In genomic region chr14:59629384-59630158, GRCh38 we compare ENCODE assay signal across 12 cellular contexts. TPM values are rescaled to one million over a fixed set of nuclear protein-coding genes. Genes with fewer than 3 reads are reported as not detected.
DNase-seq lines count a peak whose midpoint lies in the region; ATAC-seq and TF ChIP-seq lines count a peak whose summit lies in the region.
"Had no signal": no experiment of that assay in that cellular context is flagged by ENCODE, and none has a peak within 500 bp of the region (broad histone marks: within the 10 kb centered on the region; RNA-seq: fewer than 3 reads in every experiment).

No MANE protein-coding gene starts in this region.

- H3K4me3 ChIP-seq in tibial artery, result peak overlapping the region; percentile 51 to 54
- H3K4me3 ChIP-seq: lung had no signal

- peaks cover 15% of the 10 kb centered on the region for H3K9me3 Mint-ChIP-seq in glutamatergic neuron (ENCODE audit: unreplicated experiment)

- peaks cover 2% of the 10 kb centered on the region for H3K36me3 Mint-ChIP-seq in glutamatergic neuron (ENCODE audit: unreplicated experiment)

- peak overlapping the region in 1 of 2 donors; percentile 8 for H3K27ac ChIP-seq in tibial artery
- H3K27ac ChIP-seq: epithelial cell of prostate, HL-60 had no signal

- no peak for TF ChIP-seq CTCF in glutamatergic neuron (IDR thresholded peaks at IDR 0.05; ENCODE audit: partially characterized antibody, unreplicated experiment)
- no peak for TF ChIP-seq CTCF in tibial artery (IDR thresholded peaks at IDR 0.05)

- DNase-seq in NCI-H510A treated with DMSO at 0.1 percent for 48 hours (lab: John Stamatoyannopoulos, UW), result peak; percentile 58
- DNase-seq in NCI-H510A (lab: John Stamatoyannopoulos, UW), result no peak
- DNase-seq in NCI-H524 (lab: John Stamatoyannopoulos, UW), result peak; percentile 59 to 81
- no peak for DNase-seq in glutamatergic neuron
- no peak for DNase-seq in tibial artery
- DNase-seq in AG20443 (ENCODE audit: low spot score), result no peak

- no peaks in the 10 kb centered on the region for H3K9me3 ChIP-seq in tibial artery

- peak overlapping the region; percentile 99 for H3K27ac Mint-ChIP-seq in glutamatergic neuron (ENCODE audit: unreplicated experiment)

- H3K4me1 ChIP-seq in tibial artery, result peaks cover 0 to 27% (median 8%) of the 10 kb centered on the region in 4 donors

- ATAC-seq in GM18873 (IDR thresholded peaks at IDR 0.05; ENCODE audit: low FRiP score, unreplicated experiment) (no peak), HG02840 (IDR thresholded peaks at IDR 0.05; ENCODE audit: low FRiP score, unreplicated experiment) (no peak)

- H3K36me3 ChIP-seq in tibial artery, result no peaks in the 10 kb centered on the region

- no peaks in the 10 kb centered on the region for H3K27me3 ChIP-seq in tibial artery

- peaks cover 13% of the 10 kb centered on the region for H3K4me1 Mint-ChIP-seq in glutamatergic neuron (ENCODE audit: low read depth, unreplicated experiment)

- intact Hi-C loops in tibial artery (cut with DNase I; ENCODE audit: low total_unique reads), result no loop called here

- peak overlapping the region; percentile 91 for H3K4me3 Mint-ChIP-seq in glutamatergic neuron (ENCODE audit: unreplicated experiment)

- peaks cover 5% of the 10 kb centered on the region for H3K27me3 Mint-ChIP-seq in glutamatergic neuron (ENCODE audit: unreplicated experiment)

RNA-seq across cellular contexts. Expression of gene CCDC175, which starts 53.0 kb away (rescaled TPM):
- total RNA-seq in glutamatergic neuron (ENCODE audit: unreplicated experiment), result not detected
- total RNA-seq: bronchial epithelial cell had no signal

Comparison
In these comparisons a context has a peak if more than half of its experiments do, and no peak if none do; other contexts are left out.
1. DNase-seq: peak in NCI-H510A treated with DMSO at 0.1 percent for 48 hours (single experiment) and NCI-H524 (2 of 2); none in NCI-H510A (single experiment), glutamatergic neuron (single experiment), tibial artery (0 of 2) and AG20443 (single experiment).